ENCODE assay signal across 8 cellular contexts in genomic region chr1:40438391-40439015, GRCh38. TPM values are rescaled to one million over a fixed set of nuclear protein-coding genes. Genes with fewer than 3 reads are reported as not detected.
A peak's percentile ranks its signal among the peaks of the same experiment; 100 is the strongest.
DNase-seq lines count a peak whose midpoint lies in the region; ATAC-seq and TF ChIP-seq lines count a peak whose summit lies in the region.

No MANE protein-coding gene starts in this region.

- H3K9me3 ChIP-seq in body of pancreas, result no peaks in the 10 kb centered on the region
- no peaks in the 10 kb centered on the region for H3K9me3 ChIP-seq in right lobe of liver

- DNase-seq in stimulated activated CD4-positive, alpha-beta T cell treated with anti-CD3 and anti-CD28 coated beads, Interleukin-15, amount 100 ng/mL, for 24 hours, result peak; percentile 17
- no peak for DNase-seq in stimulated activated CD4-positive, alpha-beta T cell treated with anti-CD3 and anti-CD28 coated beads, Interleukin-4, amount 100 ng/mL, for 1 hour
- DNase-seq in NAMALWA (ENCODE audit: low spot score) (peak; percentile 64), body of pancreas (peak in 3 of 4 donors; percentile 14 to 20 (median 14)), right lobe of liver (no peak)

- H3K4me1 ChIP-seq in body of pancreas (no peaks in the 10 kb centered on the region), right lobe of liver (no peaks in the 10 kb centered on the region)

- H3K36me3 ChIP-seq in body of pancreas (replicated peaks in 1 of 2; ENCODE audit: insufficient read depth in 1 of 2, low read depth in 2 of 2), result no peaks in the 10 kb centered on the region
- no peaks in the 10 kb centered on the region for H3K36me3 ChIP-seq in right lobe of liver

- WGBS in body of pancreas, 2 donors, result 53 to 56% methylated on average over 3 of the region's 3 CpGs
- WGBS in right lobe of liver (ENCODE audit: insufficient coverage, low coverage, low lambda C conversion rate, missing lambda C conversion rate), result 43% methylated on average over 3 of the region's 3 CpGs

- intact Hi-C loops in body of pancreas (cut with DNase I) (no loop called here), right lobe of liver (cut with DNase I) (no loop called here)

- H3K27me3 ChIP-seq in body of pancreas (no peaks in the 10 kb centered on the region), right lobe of liver (no peaks in the 10 kb centered on the region)

- H3K4me3 ChIP-seq in body of pancreas, result no peak overlapping the region
- no peak overlapping the region for H3K4me3 ChIP-seq in right lobe of liver

- no peak overlapping the region for H3K27ac ChIP-seq in body of pancreas
- H3K27ac ChIP-seq in right lobe of liver, result no peak overlapping the region

- no peak for ATAC-seq in body of pancreas
- ATAC-seq in right lobe of liver, result peak; percentile 89 to 92 (median 90)
- ATAC-seq in HG03469 (IDR thresholded peaks at IDR 0.05; ENCODE audit: unreplicated experiment), result no peak
- no peak for ATAC-seq in GM21576 (IDR thresholded peaks at IDR 0.05; ENCODE audit: unreplicated experiment)
- ATAC-seq in GM19328 (IDR thresholded peaks at IDR 0.05; ENCODE audit: unreplicated experiment), result no peak

- TF ChIP-seq CTCF in body of pancreas (IDR thresholded peaks at IDR 0.05) (peak; percentile 52 to 65 (median 59)), right lobe of liver (IDR thresholded peaks at IDR 0.05) (peak; percentile 66 to 82 (median 76))

- no peak for TF ChIP-seq POLR2A in body of pancreas (IDR thresholded peaks at IDR 0.05)
- TF ChIP-seq POLR2A in right lobe of liver (IDR thresholded peaks at IDR 0.05), result no peak

RNA-seq across cellular contexts. Expression of gene ZFP69B, which starts 11.8 kb away (rescaled TPM):
- total RNA-seq in body of pancreas, result 1 to 10 TPM in 1 of 2 donors, under 1 TPM in 1; 0.66 to 1.8 TPM
- 1 to 10 TPM in 3 of 6 experiments, under 1 TPM in 3; 0.14 to 1.5 (median 0.87) TPM for total RNA-seq in right lobe of liver

RNA-seq across cellular contexts. Expression of gene ZFP69, which starts 38.6 kb away (rescaled TPM):
- total RNA-seq in body of pancreas (1 to 10 TPM in 1 of 2 donors, under 1 TPM in 1; 0.66 to 1.3 TPM), right lobe of liver (1 to 10 TPM in 5 of 6 experiments, under 1 TPM in 1; 0.88 to 2.2 (median 1.5) TPM)

Comparison
In these comparisons a context has a peak if more than half of its experiments do, and no peak if none do; other contexts are left out.
1. DNase-seq: peak in stimulated activated CD4-positive, alpha-beta T cell treated with anti-CD3 and anti-CD28 coated beads, Interleukin-15, amount 100 ng/mL, for 24 hours (single experiment), NAMALWA (single experiment) and body of pancreas (3 of 4); none in stimulated activated CD4-positive, alpha-beta T cell treated with anti-CD3 and anti-CD28 coated beads, Interleukin-4, amount 100 ng/mL, for 1 hour (single experiment) and right lobe of liver (0 of 3).
2. ATAC-seq: peak in right lobe of liver (4 of 4); none in body of pancreas (single experiment), HG03469 (single experiment), GM21576 (single experiment) and GM19328 (single experiment).